Comparison of ENCODE assay signal across 1 cellular context in genomic region chr21:34510148-34511142, GRCh38.
TF ChIP-seq lines count a peak whose summit lies in the region.

No MANE protein-coding gene starts in this region.

TF ChIP-seq in WTC11, 78 proteins besides CTCF, POLR2A, EP300 and RAD21 (continued from another document):
- TF ChIP-seq, protein P1, sequence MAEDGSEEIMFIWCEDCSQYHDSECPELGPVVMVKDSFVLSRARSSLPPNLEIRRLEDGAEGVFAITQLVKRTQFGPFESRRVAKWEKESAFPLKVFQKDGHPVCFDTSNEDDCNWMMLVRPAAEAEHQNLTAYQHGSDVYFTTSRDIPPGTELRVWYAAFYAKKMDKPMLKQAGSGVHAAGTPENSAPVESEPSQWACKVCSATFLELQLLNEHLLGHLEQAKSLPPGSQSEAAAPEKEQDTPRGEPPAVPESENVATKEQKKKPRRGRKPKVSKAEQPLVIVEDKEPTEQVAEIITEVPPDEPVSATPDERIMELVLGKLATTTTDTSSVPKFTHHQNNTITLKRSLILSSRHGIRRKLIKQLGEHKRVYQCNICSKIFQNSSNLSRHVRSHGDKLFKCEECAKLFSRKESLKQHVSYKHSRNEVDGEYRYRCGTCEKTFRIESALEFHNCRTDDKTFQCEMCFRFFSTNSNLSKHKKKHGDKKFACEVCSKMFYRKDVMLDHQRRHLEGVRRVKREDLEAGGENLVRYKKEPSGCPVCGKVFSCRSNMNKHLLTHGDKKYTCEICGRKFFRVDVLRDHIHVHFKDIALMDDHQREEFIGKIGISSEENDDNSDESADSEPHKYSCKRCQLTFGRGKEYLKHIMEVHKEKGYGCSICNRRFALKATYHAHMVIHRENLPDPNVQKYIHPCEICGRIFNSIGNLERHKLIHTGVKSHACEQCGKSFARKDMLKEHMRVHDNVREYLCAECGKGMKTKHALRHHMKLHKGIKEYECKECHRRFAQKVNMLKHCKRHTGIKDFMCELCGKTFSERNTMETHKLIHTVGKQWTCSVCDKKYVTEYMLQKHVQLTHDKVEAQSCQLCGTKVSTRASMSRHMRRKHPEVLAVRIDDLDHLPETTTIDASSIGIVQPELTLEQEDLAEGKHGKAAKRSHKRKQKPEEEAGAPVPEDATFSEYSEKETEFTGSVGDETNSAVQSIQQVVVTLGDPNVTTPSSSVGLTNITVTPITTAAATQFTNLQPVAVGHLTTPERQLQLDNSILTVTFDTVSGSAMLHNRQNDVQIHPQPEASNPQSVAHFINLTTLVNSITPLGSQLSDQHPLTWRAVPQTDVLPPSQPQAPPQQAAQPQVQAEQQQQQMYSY (CRISPR knock-in tag; IDR thresholded peaks at IDR 0.05) = no peak
- TF ChIP-seq, protein P2, sequence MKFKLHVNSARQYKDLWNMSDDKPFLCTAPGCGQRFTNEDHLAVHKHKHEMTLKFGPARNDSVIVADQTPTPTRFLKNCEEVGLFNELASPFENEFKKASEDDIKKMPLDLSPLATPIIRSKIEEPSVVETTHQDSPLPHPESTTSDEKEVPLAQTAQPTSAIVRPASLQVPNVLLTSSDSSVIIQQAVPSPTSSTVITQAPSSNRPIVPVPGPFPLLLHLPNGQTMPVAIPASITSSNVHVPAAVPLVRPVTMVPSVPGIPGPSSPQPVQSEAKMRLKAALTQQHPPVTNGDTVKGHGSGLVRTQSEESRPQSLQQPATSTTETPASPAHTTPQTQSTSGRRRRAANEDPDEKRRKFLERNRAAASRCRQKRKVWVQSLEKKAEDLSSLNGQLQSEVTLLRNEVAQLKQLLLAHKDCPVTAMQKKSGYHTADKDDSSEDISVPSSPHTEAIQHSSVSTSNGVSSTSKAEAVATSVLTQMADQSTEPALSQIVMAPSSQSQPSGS (CRISPR knock-in tag; IDR thresholded peaks at IDR 0.05; ENCODE audit: borderline replicate concordance, low read depth) = no peak
- no peak for TF ChIP-seq NR3C1 (CRISPR knock-in tag; conservative IDR thresholded peaks at IDR 0.05; ENCODE audit: low read depth)
